In genomic region chr3:102451556-102451955, GRCh38 we compare ENCODE assay signal across 31 cellular contexts. TPM values are rescaled to one million over a fixed set of nuclear protein-coding genes. Genes with fewer than 3 reads are reported as not detected.
DNase-seq lines count a peak whose midpoint lies in the region; ATAC-seq, FAIRE-seq and TF ChIP-seq lines count a peak whose summit lies in the region.
"Had no signal": no experiment of that assay in that cellular context is flagged by ENCODE, and none has a peak within 500 bp of the region (broad histone marks: within the 10 kb centered on the region; RNA-seq: fewer than 3 reads in every experiment).

No MANE protein-coding gene starts in this region.

- DNase-seq in GM23338 (ENCODE audit: low spot score) (no peak), PC-9 (no peak), H1 (ENCODE audit: low read depth in 1 of 2, low spot score in 2 of 2) (no peak), foreskin keratinocyte (peak; percentile 39 to 58), NCI-H2171 (lab: John Stamatoyannopoulos, UW) (no peak)
- DNase-seq in central memory CD4-positive, alpha-beta T cell = no peak
- DNase-seq: 8988T; ACHN; BE2C; C1 segment of cervical spinal cord; CD4-positive, alpha-beta memory T cell; CD4-positive, CD25-positive, alpha-beta regulatory T cell; CD8-positive, alpha-beta memory T cell; COR-L47; DMS 273 treated with DMSO at 0.1 percent for 48 hours; DMS153; DMS53; DMS79; DND-41; EL; GDM1 had no signal

- CTCF ChIA-PET in PC-9 (lab: Charles Lee) = no interaction called here
- CTCF ChIA-PET in H1 (lab: Charles Lee; ENCODE audit: partially characterized antibody) = no interaction called here

- H3K4me1 Mint-ChIP-seq in GM23338 = peaks cover 3% of the 10 kb centered on the region; the same call in 1 of the 3 replicates
- H3K4me1 Mint-ChIP-seq: CD14-positive monocyte; CD4-positive, alpha-beta memory T cell; CD4-positive, CD25-positive, alpha-beta regulatory T cell; CD8-positive, alpha-beta memory T cell had no signal

- no peak overlapping the region for H2BK5ac ChIP-seq in H1 (ENCODE audit: low read depth, low read length)

- H3K27ac ChIP-seq in GM23338 (ENCODE audit: low read depth) = no peak overlapping the region
- no peak overlapping the region for H3K27ac ChIP-seq in PC-9
- H3K27ac ChIP-seq in H1 (ENCODE audit: low read depth, low read length) = no peak overlapping the region
- H3K27ac ChIP-seq in foreskin keratinocyte = no peak overlapping the region
- H3K27ac ChIP-seq: BLaER1 had no signal

- FAIRE-seq in H1 (lab: Jason Lieb, UNC) = no peak
- FAIRE-seq: A204.1, GM12878, GM12892, GM18507, GM19239 had no signal

- no peak overlapping the region for H2BK12ac ChIP-seq in H1 (ENCODE audit: low read depth, low read length)

- TF ChIP-seq POLR2A in H1 (IDR thresholded peaks at IDR 0.05; ENCODE audit: control extremely low read depth in 1 of 2, low read depth in 2 of 2, low read length in 2 of 2) = no peak

- H3K4me2 ChIP-seq in GM23338 (no peak overlapping the region), PC-9 (no peak overlapping the region), H1 (ENCODE audit: insufficient read depth in 1 of 2, low read depth in 2 of 2, low read length in 2 of 2) (no peak overlapping the region)
- H3K4me2 ChIP-seq: BLaER1 had no signal

- H3K4me1 ChIP-seq in GM23338 (ENCODE audit: insufficient read depth) (no peaks in the 10 kb centered on the region), PC-9 (replicated peaks; ENCODE audit: insufficient read depth) (no peaks in the 10 kb centered on the region), H1 (replicated peaks in 1 of 4; ENCODE audit: control insufficient read depth in 3 of 4, insufficient read depth in 4 of 4, low read length in 3 of 4) (no peaks in the 10 kb centered on the region), foreskin keratinocyte (peaks cover 7% of the 10 kb centered on the region)
- H3K4me1 ChIP-seq: BLaER1 had no signal

- no peak for TF ChIP-seq RAD21 in H1 (IDR thresholded peaks at IDR 0.05 in 1 of 2, conservative IDR thresholded peaks at IDR 0.05 in 1 of 2; ENCODE audit: low read depth in 2 of 2, low read length in 2 of 2)

- no peak overlapping the region for H3K18ac ChIP-seq in H1 (ENCODE audit: extremely low read depth, low read length)

- TF ChIP-seq CTCF in GM23338 (conservative IDR thresholded peaks at IDR 0.05; ENCODE audit: low read depth in 2 of 2) = no peak
- TF ChIP-seq CTCF in PC-9 (conservative IDR thresholded peaks at IDR 0.05) = no peak
- TF ChIP-seq CTCF in H1 (IDR thresholded peaks at IDR 0.05; ENCODE audit: control extremely low read depth in 1 of 3, insufficient read depth in 1 of 3, low read depth in 1 of 3, low read length in 3 of 3) = no peak
- TF ChIP-seq CTCF in foreskin keratinocyte (conservative IDR thresholded peaks at IDR 0.05) = no peak

- H3K4me3 Mint-ChIP-seq in GM23338 = no peak overlapping the region
- H3K4me3 Mint-ChIP-seq: CD14-positive monocyte; CD4-positive, alpha-beta memory T cell; CD4-positive, CD25-positive, alpha-beta regulatory T cell; CD8-positive, alpha-beta memory T cell had no signal

- no peak for TF ChIP-seq EP300 in H1 (IDR thresholded peaks at IDR 0.05; ENCODE audit: borderline replicate concordance in 1 of 2, low read depth in 2 of 2, low read length in 2 of 2)

- ATAC-seq in GM23338 (no peak), foreskin keratinocyte (peak; percentile 46), GM21447 (IDR thresholded peaks at IDR 0.05; ENCODE audit: unreplicated experiment) (no peak), GM21737 (IDR thresholded peaks at IDR 0.05; ENCODE audit: unreplicated experiment) (no peak)
- ATAC-seq: GM12878 had no signal

- POLR2A ChIA-PET in PC-9 (lab: Charles Lee; ENCODE audit: unreplicated experiment) (no interaction called here), H1 (lab: Charles Lee; ENCODE audit: partially characterized antibody) (no interaction called here)

- H3K23me2 ChIP-seq in H1 (ENCODE audit: low read depth, low read length) = no peaks in the 10 kb centered on the region

- H3K27me3 Mint-ChIP-seq in GM23338 (ENCODE audit: insufficient read depth, low read depth, poor library complexity) = no peaks in the 10 kb centered on the region

- no peak overlapping the region for H4K8ac ChIP-seq in H1 (ENCODE audit: extremely low read depth, insufficient read depth, low read length)

- H3K27me3 ChIP-seq in GM23338 (ENCODE audit: insufficient read depth) (no peaks in the 10 kb centered on the region), PC-9 (ENCODE audit: insufficient read depth, low read depth) (no peaks in the 10 kb centered on the region), H1 (replicated peaks in 1 of 4; ENCODE audit: control insufficient read depth in 3 of 4, extremely low read depth in 1 of 4, insufficient read depth in 3 of 4, low read length in 3 of 4) (no peaks in the 10 kb centered on the region), foreskin keratinocyte (no peaks in the 10 kb centered on the region)
- H3K27me3 ChIP-seq: BE2C, BLaER1 had no signal

- H3F3A ChIP-seq in GM23338 (replicated peaks; ENCODE audit: low read depth) = no peaks in the 10 kb centered on the region
- no peaks in the 10 kb centered on the region for H3F3A ChIP-seq in PC-9 (ENCODE audit: insufficient read depth, low read depth)

- peak overlapping the region; percentile 8; the same call in 1 of the 2 replicates for H3K27ac Mint-ChIP-seq in GM23338
- H3K27ac Mint-ChIP-seq: CD14-positive monocyte; CD4-positive, alpha-beta memory T cell; CD4-positive, CD25-positive, alpha-beta regulatory T cell; CD8-positive, alpha-beta memory T cell had no signal

- H4K20me1 ChIP-seq in GM23338 (replicated peaks; ENCODE audit: insufficient read depth) (no peaks in the 10 kb centered on the region), PC-9 (ENCODE audit: insufficient read depth) (no peaks in the 10 kb centered on the region), H1 (replicated peaks in 1 of 2; ENCODE audit: control insufficient read depth in 1 of 2, insufficient read depth in 2 of 2, low read length in 2 of 2) (no peaks in the 10 kb centered on the region)
- H4K20me1 ChIP-seq: BLaER1 had no signal

- H2AFZ ChIP-seq in GM23338 (no peak overlapping the region), PC-9 (peak overlapping the region; percentile 10; the same call in 1 of the 2 replicates), H1 (ENCODE audit: low read length) (0 out of 2 replicates have a peak overlapping the region, but pooled peaks have one; percentile 17)

- no TSS peak for BruUV-seq in PC-9 (replicated peaks; lab: Mats Ljungman, UMichigan)

- no peaks in the 10 kb centered on the region for H3K9me3 Mint-ChIP-seq in GM23338
- H3K9me3 Mint-ChIP-seq: CD4-positive, alpha-beta memory T cell; CD8-positive, alpha-beta memory T cell had no signal

- H3K4ac ChIP-seq in H1 (replicated peaks; ENCODE audit: insufficient read length, low read depth, low read length) = no peak overlapping the region

- no peak overlapping the region for H2BK15ac ChIP-seq in H1 (ENCODE audit: low read length)

- H3K79me1 ChIP-seq in H1 (ENCODE audit: low read depth, low read length) = no peaks in the 10 kb centered on the region

- WGBS in H1 (ENCODE audit: extremely low coverage in 1 of 2, insufficient coverage in 1 of 2, insufficient read length in 1 of 2, insufficient replicate concordance in 2 of 2, low coverage in 1 of 2, low lambda C conversion rate in 2 of 2, missing lambda C conversion rate in 1 of 2), 2 experiments = 82% methylated on average over 1 of the region's 1 CpG; no CpG with 5 or more reads in 1 of the 2 experiments

- H3K36me3 ChIP-seq in GM23338 (ENCODE audit: insufficient read depth) (no peaks in the 10 kb centered on the region), PC-9 (ENCODE audit: low read depth) (no peaks in the 10 kb centered on the region), H1 (ENCODE audit: control insufficient read depth in 2 of 4, insufficient read depth in 4 of 4, low read length in 3 of 4) (no peaks in the 10 kb centered on the region)
- H3K36me3 ChIP-seq: BE2C, BLaER1 had no signal

- H4K91ac ChIP-seq in H1 (replicated peaks; ENCODE audit: insufficient read length, low read length) = no peak overlapping the region

- H3K36me3 Mint-ChIP-seq in GM23338 (ENCODE audit: low read depth) = no peaks in the 10 kb centered on the region
- H3K36me3 Mint-ChIP-seq: CD14-positive monocyte; CD4-positive, alpha-beta memory T cell; CD4-positive, CD25-positive, alpha-beta regulatory T cell; CD8-positive, alpha-beta memory T cell had no signal

- H3K9ac ChIP-seq in H1 (replicated peaks in 1 of 4; ENCODE audit: extremely low read depth in 1 of 4, low read depth in 3 of 4, low read length in 3 of 4) = no peak overlapping the region
- H3K9ac ChIP-seq: BLaER1 had no signal

- intact Hi-C loops in PC-9 (cut with micrococcal nuclease; ENCODE audit: unreplicated experiment) = no loop called here

- H3K79me2 ChIP-seq in GM23338 (replicated peaks; ENCODE audit: insufficient read depth) (no peaks in the 10 kb centered on the region), PC-9 (ENCODE audit: low read depth) (no peaks in the 10 kb centered on the region), H1 (ENCODE audit: control insufficient read depth in 1 of 2, insufficient read depth in 2 of 2, low read length in 2 of 2) (no peaks in the 10 kb centered on the region)

- no peak overlapping the region for H2BK20ac ChIP-seq in H1 (ENCODE audit: low read length)

- H3K23ac ChIP-seq in H1 (ENCODE audit: insufficient read length) = no peak overlapping the region

- H4K5ac ChIP-seq in H1 (ENCODE audit: insufficient read length, low read depth, low read length) = no peak overlapping the region

- no peaks in the 10 kb centered on the region for H3K9me2 ChIP-seq in GM23338 (ENCODE audit: insufficient read depth)
- no peaks in the 10 kb centered on the region for H3K9me2 ChIP-seq in PC-9 (ENCODE audit: insufficient read depth)

- H3K9me3 ChIP-seq in PC-9 (ENCODE audit: insufficient read depth, low read depth) (0 out of 2 replicates have a peak, but pooled peaks cover 8% of the 10 kb centered on the region), H1 (ENCODE audit: insufficient read depth in 2 of 2, low read depth in 1 of 2, low read length in 1 of 2) (no peaks in the 10 kb centered on the region)
- H3K9me3 ChIP-seq: BE2C, BLaER1 had no signal

- no peak overlapping the region for H2BK120ac ChIP-seq in H1 (replicated peaks; ENCODE audit: low read depth, low read length)

- H2AK5ac ChIP-seq in H1 (ENCODE audit: low read depth, low read length) = no peak overlapping the region

- H3K56ac ChIP-seq in H1 (replicated peaks; ENCODE audit: insufficient read length, low read depth, low read length) = no peak overlapping the region

- no peak overlapping the region for H3K14ac ChIP-seq in H1 (ENCODE audit: insufficient read length)

- H3K4me3 ChIP-seq in GM23338 = no peak overlapping the region
- H3K4me3 ChIP-seq in PC-9 = no peak overlapping the region
- no peak overlapping the region for H3K4me3 ChIP-seq in H1 (ENCODE audit: extremely low read depth in 1 of 4, insufficient read depth in 2 of 4, low read depth in 3 of 4, low read length in 4 of 4)
- H3K4me3 ChIP-seq: BLaER1, GM12878 had no signal

RNA-seq across cellular contexts. Expression of gene ZPLD1, which starts 16.7 kb away (rescaled TPM):
- total RNA-seq in GM23338 (2014; rRNA removed; shearing (Covaris generic)) = not detected in 2 replicates
- polyA plus RNA-seq in GM23338 (2016; fragmentation: Nextera tagmentation; extraction: Ambion mirVana) (not detected in 2 replicates), H1 (2011; rRNA removed) (not detected in 2 replicates), foreskin keratinocyte (0.22 and 0.29 TPM in 2 replicates)
- total RNA-seq in PC-9 (2021) (not detected in 2 replicates), foreskin keratinocyte (0.46 and 1.0 TPM in 2 replicates)
- not detected in 2 replicates for total RNA-seq in H1 (2021; fragmentation: NEBNext Ultra II Directional; extraction: Animal tissue kit (Norgen Biotek cat#: 25700))
- polyA plus RNA-seq in H1 (2011; cell fraction: cytosol; rRNA removed) = 0.04 TPM
- not detected for polyA plus RNA-seq in H1 (2011; cell fraction: nucleus; rRNA removed)
- not detected in 4 replicates for polyA plus RNA-seq in H1 (2012, experiment 1 of 2)
- polyA plus RNA-seq in H1 (2012, experiment 2 of 2) = not detected
- polyA plus RNA-seq in H1 (2013, experiment 1 of 2) = 0.04 TPM
- 0.02 TPM for polyA plus RNA-seq in H1 (2013, experiment 2 of 2)
- not detected in 2 replicates for polyA minus RNA-seq in H1 (2011; rRNA and poly(A)+ RNA removed)
- not detected for polyA minus RNA-seq in H1 (2011; cell fraction: cytosol; rRNA and poly(A)+ RNA removed)
- not detected for polyA minus RNA-seq in H1 (2011; cell fraction: nucleus; rRNA and poly(A)+ RNA removed)
- total RNA-seq: CD4-positive, alpha-beta memory T cell; CD4-positive, CD25-positive, alpha-beta regulatory T cell; CD8-positive, alpha-beta memory T cell; G401; GM12878 had no signal
- polyA plus RNA-seq: CD14-positive monocyte; CD4-positive, alpha-beta memory T cell; CD4-positive, CD25-positive, alpha-beta regulatory T cell; CD8-positive, alpha-beta memory T cell; GM12878 had no signal

Comparison
In these comparisons a context has a peak if more than half of its experiments do, and no peak if none do; other contexts are left out.
1. DNase-seq: peak in foreskin keratinocyte (2 of 2); none in GM23338 (single experiment), PC-9 (0 of 2), H1 (0 of 2), central memory CD4-positive, alpha-beta T cell (single experiment) and NCI-H2171 (single experiment).